Comparison of ENCODE assay signal across 18 cellular contexts in the genomic region with DNA sequence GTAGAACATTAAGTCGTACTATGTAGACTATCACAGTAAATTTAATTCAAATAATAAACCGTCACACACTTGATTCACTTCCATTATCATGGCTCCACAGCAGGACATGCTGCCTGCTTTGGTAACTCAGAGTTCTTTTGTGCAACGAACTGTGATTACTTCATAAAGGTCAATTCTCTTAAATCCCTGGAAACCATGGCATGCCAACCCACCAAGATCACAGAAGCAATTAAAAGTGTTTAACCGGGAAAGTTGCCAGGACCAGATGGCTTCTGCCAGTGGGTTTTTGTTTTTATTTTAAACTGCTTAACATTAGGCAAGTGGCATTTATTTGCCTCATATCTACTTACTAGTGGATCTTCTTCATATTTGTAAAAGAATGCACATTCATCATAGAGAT.
DNase-seq lines count a peak whose midpoint lies in the region; ATAC-seq and TF ChIP-seq lines count a peak whose summit lies in the region.
"Had no signal": no experiment of that assay in that cellular context is flagged by ENCODE, and none has a peak within 500 bp of the region (broad histone marks: within the 10 kb centered on the region; RNA-seq: fewer than 3 reads in every experiment).

No MANE protein-coding gene starts in this region.

- no peak overlapping the region for H3K4me3 ChIP-seq in epithelial cell of proximal tubule (ENCODE audit: low read depth, low read length)
- no peak overlapping the region for H3K4me3 ChIP-seq in skeletal muscle satellite cell (ENCODE audit: low read length)
- no peak overlapping the region for H3K4me3 ChIP-seq in foreskin fibroblast (ENCODE audit: low read depth in 1 of 2, low read length in 2 of 2)
- H3K4me3 ChIP-seq: hepatocyte, SJSA1 had no signal

- H3K9me3 ChIP-seq in skeletal muscle satellite cell (replicated peaks; ENCODE audit: low read length): no peaks in the 10 kb centered on the region
- H3K9me3 ChIP-seq: SJSA1 had no signal

- H3K4me2 ChIP-seq in skeletal muscle satellite cell (ENCODE audit: low read length): peak overlapping the region; percentile 25
- H3K4me2 ChIP-seq: hepatocyte had no signal

- peaks cover 10% of the 10 kb centered on the region for H3K4me1 ChIP-seq in skeletal muscle satellite cell (ENCODE audit: control insufficient read depth, insufficient read depth, low read length)
- H3K4me1 ChIP-seq: SJSA1 had no signal

- TF ChIP-seq CTCF in epithelial cell of proximal tubule (conservative IDR thresholded peaks at IDR 0.05; ENCODE audit: low read depth, low read length): no peak
- no peak for TF ChIP-seq CTCF in foreskin fibroblast (IDR thresholded peaks at IDR 0.05; ENCODE audit: low read depth, low read length)

- no peaks in the 10 kb centered on the region for H3K36me3 ChIP-seq in skeletal muscle satellite cell (ENCODE audit: insufficient read depth, low read length)
- H3K36me3 ChIP-seq: SJSA1 had no signal

- ATAC-seq in GM18870 (IDR thresholded peaks at IDR 0.05; ENCODE audit: unreplicated experiment): no peak
- ATAC-seq: activated naive CD8-positive, alpha-beta T cell treated with anti-CD3 and anti-CD28 coated beads, Interleukin-2, amount 50 U/mL, for 24 hours; activated T-cell treated with anti-CD3 and anti-CD28 coated beads, Interleukin-2, amount 50 U/mL, for 72 hours; CD8-positive, alpha-beta T cell; left colon had no signal

- no peak overlapping the region for H3K9ac ChIP-seq in skeletal muscle satellite cell (ENCODE audit: low read depth, low read length)

- DNase-seq in NCI-H146 (lab: John Stamatoyannopoulos, UW) (peak; percentile 16), NCI-H146 treated with DMSO at 0.1 percent for 48 hours (lab: John Stamatoyannopoulos, UW; ENCODE audit: unreplicated experiment) (no peak), NCI-H524 treated with DMSO at 0.1 percent for 48 hours (lab: John Stamatoyannopoulos, UW) (peak; percentile 21), epithelial cell of proximal tubule (ENCODE audit: low read depth) (peak; percentile 16), foreskin fibroblast (no peak), AG08395 (ENCODE audit: low spot score) (no peak)
- DNase-seq: 8988T; activated CD4-positive, alpha-beta memory T cell treated with anti-CD3 and anti-CD28 coated beads for 36 hours; activated naive CD8-positive, alpha-beta T cell treated with anti-CD3 and anti-CD28 coated beads, Interleukin-2, amount 50 U/mL, for 24 hours; activated T-cell treated with anti-CD3 and anti-CD28 coated beads, Interleukin-2, amount 50 U/mL, for 72 hours; CD8-positive, alpha-beta T cell; KBM-7; left colon; NCI-H1436 had no signal

- no peaks in the 10 kb centered on the region for H3K27me3 ChIP-seq in skeletal muscle satellite cell (ENCODE audit: control insufficient read depth, insufficient read depth, low read length)
- H3K27me3 ChIP-seq: hepatocyte, SJSA1 had no signal

Comparison
In these comparisons a context has a peak if more than half of its experiments do, and no peak if none do; other contexts are left out.
1. DNase-seq: peak in NCI-H146 (single experiment), NCI-H524 treated with DMSO at 0.1 percent for 48 hours (single experiment) and epithelial cell of proximal tubule (single experiment); none in NCI-H146 treated with DMSO at 0.1 percent for 48 hours (single experiment), foreskin fibroblast (0 of 2) and AG08395 (single experiment).